In the genomic region with DNA sequence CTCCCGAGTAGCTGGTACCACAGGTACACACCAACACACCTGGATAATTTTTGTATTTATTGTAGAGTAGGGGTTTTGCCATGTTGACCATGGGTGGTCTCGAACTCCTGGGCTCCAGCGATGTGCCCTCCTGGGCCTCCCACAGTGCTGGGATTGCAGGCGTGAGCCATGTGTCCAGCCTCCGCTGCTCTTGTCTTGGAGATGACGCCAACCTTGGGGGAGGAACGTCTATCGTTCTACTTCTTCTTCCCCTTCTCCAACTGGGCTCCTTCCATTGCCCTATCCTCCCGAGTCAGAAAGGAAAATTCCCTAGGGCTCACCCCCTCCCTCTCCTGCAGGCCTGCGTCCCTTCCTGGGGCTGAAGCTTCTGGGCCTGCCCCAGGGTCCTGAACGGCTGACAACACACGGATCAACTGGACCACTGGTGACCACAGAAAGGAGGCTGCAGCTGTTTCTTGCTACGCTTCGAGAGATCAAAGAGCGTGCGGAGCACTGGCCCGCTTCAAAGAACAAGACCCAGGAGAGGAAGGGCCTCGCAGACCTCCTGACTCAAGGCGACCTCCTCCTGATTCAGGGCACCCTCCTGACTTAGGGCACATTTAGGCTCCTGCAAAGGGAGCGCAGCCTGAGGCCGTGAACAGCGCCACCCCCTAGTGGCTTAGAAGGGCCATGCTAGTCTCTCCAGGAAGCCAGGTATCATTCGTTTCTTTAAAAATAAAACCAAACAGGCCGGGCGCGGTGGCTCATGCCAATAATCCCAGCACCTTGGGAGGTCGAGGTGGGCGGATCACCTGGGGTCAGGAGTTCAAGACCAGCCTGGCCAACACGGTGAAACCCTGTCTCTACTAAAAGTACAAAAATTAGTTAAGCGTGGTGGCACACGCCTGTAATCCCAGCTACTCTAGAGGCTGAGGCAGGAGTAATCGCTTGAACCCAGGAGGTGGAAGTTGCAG, we compare ENCODE assay signal across 8 cellular contexts. TPM values are rescaled to one million over a fixed set of nuclear protein-coding genes. Genes with fewer than 3 reads are reported as not detected.
DNase-seq lines count a peak whose midpoint lies in the region; ATAC-seq and TF ChIP-seq lines count a peak whose summit lies in the region.

No MANE protein-coding gene starts in this region.

- DNase-seq in AG20443 (ENCODE audit: low spot score) (peak; percentile 75), SKM-1 (lab: John Stamatoyannopoulos, UW; ENCODE audit: unreplicated experiment) (peak; percentile 86), left ventricle myocardium inferior (peak; percentile 61), NCI-H226 (no peak)
- peak; percentile 65 for DNase-seq in activated naive CD4-positive, alpha-beta T cell treated with anti-CD3 and anti-CD28 coated beads, Interleukin-2, amount 50 U/mL, for 16 hours

- TF ChIP-seq CTCF in left ventricle myocardium inferior (IDR thresholded peaks at IDR 0.05; ENCODE audit: borderline replicate concordance), result peak; percentile 90

- H3K36me3 ChIP-seq in left ventricle myocardium inferior, result no peaks in the 10 kb centered on the region
- no peaks in the 10 kb centered on the region for H3K36me3 ChIP-seq in skeletal muscle satellite cell (ENCODE audit: insufficient read depth, low read length)

- H3K4me3 ChIP-seq in left ventricle myocardium inferior (peak overlapping the region; percentile 19), skeletal muscle satellite cell (ENCODE audit: low read length) (no peak overlapping the region)

- intact Hi-C loops in left ventricle myocardium inferior (cut with micrococcal nuclease), result loop anchor here (5.0 kb wide), 1 partner anchor 71 kb away; no protein-coding TSS in a partner anchor

- H3K4me2 ChIP-seq in skeletal muscle satellite cell (ENCODE audit: low read length), result peak overlapping the region; percentile 62

- H3K27me3 ChIP-seq in left ventricle myocardium inferior (ENCODE audit: low read depth) (no peaks in the 10 kb centered on the region), skeletal muscle satellite cell (ENCODE audit: control insufficient read depth, insufficient read depth, low read length) (no peaks in the 10 kb centered on the region)

- peaks cover 33% of the 10 kb centered on the region for H3K4me1 ChIP-seq in left ventricle myocardium inferior
- H3K4me1 ChIP-seq in skeletal muscle satellite cell (ENCODE audit: control insufficient read depth, insufficient read depth, low read length), result peaks cover 5% of the 10 kb centered on the region

- H3K9me3 ChIP-seq in left ventricle myocardium inferior (replicated peaks) (no peaks in the 10 kb centered on the region), skeletal muscle satellite cell (replicated peaks; ENCODE audit: low read length) (no peaks in the 10 kb centered on the region)

- H3K9ac ChIP-seq in skeletal muscle satellite cell (ENCODE audit: low read depth, low read length), result no peak overlapping the region

- no peak overlapping the region for H3K27ac ChIP-seq in left ventricle myocardium inferior (replicated peaks)

- ATAC-seq in GM18907 (IDR thresholded peaks at IDR 0.05; ENCODE audit: unreplicated experiment) (peak; percentile 78), HG03342 (IDR thresholded peaks at IDR 0.05; ENCODE audit: unreplicated experiment) (peak; percentile 95)

RNA-seq across cellular contexts. Expression of a gene that starts 48.5 kb away (rescaled TPM):
- total RNA-seq in left ventricle myocardium inferior, result 36.7 TPM
- total RNA-seq in skeletal muscle satellite cell (2012; rRNA removed), result 29.4 and 36.5 TPM in 2 replicates
